In the genomic region with DNA sequence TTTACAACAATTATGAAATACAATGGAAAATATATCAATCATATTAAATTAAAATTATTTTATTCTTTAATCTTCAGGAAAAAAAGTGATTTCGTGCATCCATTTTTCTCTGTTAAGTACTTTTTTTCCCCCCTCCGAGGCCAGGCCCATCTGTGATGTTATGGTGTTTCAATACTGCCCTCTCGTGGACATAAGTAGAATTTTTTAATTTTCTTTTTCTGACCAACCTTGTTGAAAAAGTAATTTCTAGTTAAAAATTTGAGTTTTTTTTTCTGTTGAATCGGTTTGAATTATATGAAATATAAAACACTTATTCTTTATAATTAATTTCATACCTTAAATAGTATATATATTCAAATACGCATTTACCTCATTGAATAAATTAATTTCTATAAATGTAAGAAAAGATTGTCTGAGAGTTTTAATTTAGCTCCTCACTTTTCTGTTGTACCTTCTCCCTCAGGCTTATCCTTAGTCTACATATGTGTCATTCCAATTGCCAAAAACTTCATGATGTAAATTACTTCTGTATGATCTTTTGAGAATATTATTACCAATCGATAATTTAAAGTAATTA, we compare ENCODE assay signal across 8 cellular contexts.
DNase-seq lines count a peak whose midpoint lies in the region; ATAC-seq and TF ChIP-seq lines count a peak whose summit lies in the region.

No MANE protein-coding gene starts in this region.

- H3K27me3 ChIP-seq in neural cell (ENCODE audit: insufficient read depth, low read depth, low read length), result no peaks in the 10 kb centered on the region

- DNase-seq in activated T-cell treated with anti-CD3 and anti-CD28 coated beads for 48 hours (ENCODE audit: low read depth) (peak; percentile 1), NOMO-1 treated with dmso at 0.1 percent for 144 hours (lab: John Stamatoyannopoulos, UW; ENCODE audit: unreplicated experiment) (peak; percentile 4), dermis blood vessel endothelial cell (peak; percentile 42), T1000 (lab: John Stamatoyannopoulos, UW) (no peak)
- DNase-seq in activated T-cell treated with anti-CD3 and anti-CD28 coated beads, Interleukin-2, amount 50 U/mL, for 24 hours, result no peak

- H3K4me2 ChIP-seq in neural cell (ENCODE audit: low read length), result no peak overlapping the region

- H3K9me3 Mint-ChIP-seq in activated T-cell treated with anti-CD3 and anti-CD28 coated beads, Interleukin-2, amount 50 U/mL, for 24 hours, result peaks cover 6% of the 10 kb centered on the region

- H3K36me3 ChIP-seq in neural cell (ENCODE audit: insufficient read depth, low read length), result no peaks in the 10 kb centered on the region

- H3K4me3 ChIP-seq in neural cell (ENCODE audit: low read length), result no peak overlapping the region

- no peak overlapping the region for H2AFZ ChIP-seq in neural cell (ENCODE audit: low read depth, low read length)

- no peak overlapping the region for H3K9ac ChIP-seq in neural cell (ENCODE audit: low read length)

- TF ChIP-seq CTCF in neural cell (IDR thresholded peaks at IDR 0.05; ENCODE audit: poor library complexity, severe bottlenecking), result peak; percentile 47

- H3K4me3 Mint-ChIP-seq in activated T-cell treated with anti-CD3 and anti-CD28 coated beads, Interleukin-2, amount 50 U/mL, for 24 hours, result no peak overlapping the region

- no peaks in the 10 kb centered on the region for H3K9me3 ChIP-seq in neural cell (ENCODE audit: low read length)

- no peaks in the 10 kb centered on the region for H3F3A ChIP-seq in neural cell (ENCODE audit: insufficient read depth, low read length, poor library complexity, severe bottlenecking)

- no peaks in the 10 kb centered on the region for H3K27me3 Mint-ChIP-seq in activated T-cell treated with anti-CD3 and anti-CD28 coated beads, Interleukin-2, amount 50 U/mL, for 24 hours

- H3K4me1 Mint-ChIP-seq in activated T-cell treated with anti-CD3 and anti-CD28 coated beads, Interleukin-2, amount 50 U/mL, for 24 hours (ENCODE audit: low read depth), result no peaks in the 10 kb centered on the region

- TF ChIP-seq EP300 in neural cell (conservative IDR thresholded peaks at IDR 0.05; ENCODE audit: poor library complexity, severe bottlenecking), result no peak

- peak; percentile 65 for ATAC-seq in HG02938 (IDR thresholded peaks at IDR 0.05; ENCODE audit: unreplicated experiment)
- no peak for ATAC-seq in HG03521 (IDR thresholded peaks at IDR 0.05; ENCODE audit: unreplicated experiment)

- H3K36me3 Mint-ChIP-seq in activated T-cell treated with anti-CD3 and anti-CD28 coated beads, Interleukin-2, amount 50 U/mL, for 24 hours (ENCODE audit: low read depth), result no peaks in the 10 kb centered on the region

- no peaks in the 10 kb centered on the region for H3K79me2 ChIP-seq in neural cell (replicated peaks; ENCODE audit: insufficient read depth, low read length)

- no peak overlapping the region for H3K27ac Mint-ChIP-seq in activated T-cell treated with anti-CD3 and anti-CD28 coated beads, Interleukin-2, amount 50 U/mL, for 24 hours

- no peaks in the 10 kb centered on the region for H4K20me1 ChIP-seq in neural cell (ENCODE audit: insufficient read depth)

- TF ChIP-seq RAD21 in neural cell (conservative IDR thresholded peaks at IDR 0.05), result peak; percentile 51

- no peaks in the 10 kb centered on the region for H3K9me2 ChIP-seq in neural cell (ENCODE audit: insufficient read depth, low read length)

- H3K27ac ChIP-seq in neural cell (ENCODE audit: low read length), result no peak overlapping the region

TF ChIP-seq in neural cell, 6 proteins besides CTCF, POLR2A, EP300 and RAD21:
- TF ChIP-seq MXI1 (conservative IDR thresholded peaks at IDR 0.05; ENCODE audit: poor library complexity, severe bottlenecking) (no peak), POLR2AphosphoS5 (IDR thresholded peaks at IDR 0.05) (no peak), TAF1 (IDR thresholded peaks at IDR 0.05; ENCODE audit: low read depth) (no peak), EZH2 (IDR thresholded peaks at IDR 0.05; ENCODE audit: borderline replicate concordance, insufficient read depth, low read length, poor library complexity, severe bottlenecking) (no peak)
- TF ChIP-seq, protein P1, sequence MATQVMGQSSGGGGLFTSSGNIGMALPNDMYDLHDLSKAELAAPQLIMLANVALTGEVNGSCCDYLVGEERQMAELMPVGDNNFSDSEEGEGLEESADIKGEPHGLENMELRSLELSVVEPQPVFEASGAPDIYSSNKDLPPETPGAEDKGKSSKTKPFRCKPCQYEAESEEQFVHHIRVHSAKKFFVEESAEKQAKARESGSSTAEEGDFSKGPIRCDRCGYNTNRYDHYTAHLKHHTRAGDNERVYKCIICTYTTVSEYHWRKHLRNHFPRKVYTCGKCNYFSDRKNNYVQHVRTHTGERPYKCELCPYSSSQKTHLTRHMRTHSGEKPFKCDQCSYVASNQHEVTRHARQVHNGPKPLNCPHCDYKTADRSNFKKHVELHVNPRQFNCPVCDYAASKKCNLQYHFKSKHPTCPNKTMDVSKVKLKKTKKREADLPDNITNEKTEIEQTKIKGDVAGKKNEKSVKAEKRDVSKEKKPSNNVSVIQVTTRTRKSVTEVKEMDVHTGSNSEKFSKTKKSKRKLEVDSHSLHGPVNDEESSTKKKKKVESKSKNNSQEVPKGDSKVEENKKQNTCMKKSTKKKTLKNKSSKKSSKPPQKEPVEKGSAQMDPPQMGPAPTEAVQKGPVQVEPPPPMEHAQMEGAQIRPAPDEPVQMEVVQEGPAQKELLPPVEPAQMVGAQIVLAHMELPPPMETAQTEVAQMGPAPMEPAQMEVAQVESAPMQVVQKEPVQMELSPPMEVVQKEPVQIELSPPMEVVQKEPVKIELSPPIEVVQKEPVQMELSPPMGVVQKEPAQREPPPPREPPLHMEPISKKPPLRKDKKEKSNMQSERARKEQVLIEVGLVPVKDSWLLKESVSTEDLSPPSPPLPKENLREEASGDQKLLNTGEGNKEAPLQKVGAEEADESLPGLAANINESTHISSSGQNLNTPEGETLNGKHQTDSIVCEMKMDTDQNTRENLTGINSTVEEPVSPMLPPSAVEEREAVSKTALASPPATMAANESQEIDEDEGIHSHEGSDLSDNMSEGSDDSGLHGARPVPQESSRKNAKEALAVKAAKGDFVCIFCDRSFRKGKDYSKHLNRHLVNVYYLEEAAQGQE (IDR thresholded peaks at IDR 0.05; ENCODE audit: borderline replicate concordance), result no peak

Comparison
In these comparisons a context has a peak if more than half of its experiments do, and no peak if none do; other contexts are left out.
1. DNase-seq: peak in activated T-cell treated with anti-CD3 and anti-CD28 coated beads for 48 hours (single experiment), NOMO-1 treated with dmso at 0.1 percent for 144 hours (single experiment) and dermis blood vessel endothelial cell (single experiment); none in activated T-cell treated with anti-CD3 and anti-CD28 coated beads, Interleukin-2, amount 50 U/mL, for 24 hours (single experiment) and T1000 (single experiment).